ENCODE assay signal across 2 cellular contexts in the genomic region with DNA sequence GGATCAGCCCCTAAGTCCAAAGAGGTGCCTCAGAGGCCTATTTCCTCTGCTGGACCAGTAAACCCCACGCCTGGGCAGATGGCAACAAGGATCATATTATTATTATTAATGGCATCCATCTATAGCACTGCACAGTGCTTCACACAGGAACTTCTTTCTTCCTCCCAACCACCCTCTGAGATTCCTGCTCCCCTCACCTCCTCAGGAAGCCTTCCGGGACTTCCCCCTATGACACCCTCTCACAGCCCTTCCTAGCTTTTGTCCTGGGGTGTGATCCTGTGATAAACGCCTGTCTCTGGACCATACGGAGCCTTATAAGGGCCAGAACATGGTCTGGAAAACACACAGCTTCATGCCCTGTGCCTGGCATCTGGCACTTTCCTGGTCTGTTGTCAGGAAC.
TF ChIP-seq lines count a peak whose summit lies in the region.

No MANE protein-coding gene starts in this region.

TF ChIP-seq in A549, 52 proteins besides CTCF, POLR2A, EP300 and RAD21:
- TF ChIP-seq SMC3 (IDR thresholded peaks at IDR 0.05) = no peak
- TF ChIP-seq TP53 (CRISPR knock-in tag; IDR thresholded peaks at IDR 0.05) = no peak
- TF ChIP-seq ZFP36 (IDR thresholded peaks at IDR 0.05; ENCODE audit: borderline replicate concordance, partially characterized antibody) = no peak
- no peak for TF ChIP-seq GATA3 (IDR thresholded peaks at IDR 0.05; ENCODE audit: borderline replicate concordance)
- no peak for TF ChIP-seq ELK1 (IDR thresholded peaks at IDR 0.05; ENCODE audit: low read depth, low read length)
- no peak for TF ChIP-seq HDAC2 (IDR thresholded peaks at IDR 0.05)
- no peak for TF ChIP-seq FOSL2 (IDR thresholded peaks at IDR 0.05)
- no peak for TF ChIP-seq FOSL2 (CRISPR knock-in tag; IDR thresholded peaks at IDR 0.05)
- TF ChIP-seq HES2 (IDR thresholded peaks at IDR 0.05) = no peak
- no peak for TF ChIP-seq MAFK (IDR thresholded peaks at IDR 0.05; ENCODE audit: partially characterized antibody)

TF ChIP-seq in HCT116, 20 proteins besides CTCF, POLR2A, EP300 and RAD21:
- TF ChIP-seq ZFX (IDR thresholded peaks at IDR 0.05) = 0 out of 2 replicates have a peak, but pooled peaks have one; percentile 17
- TF ChIP-seq, protein P1, sequence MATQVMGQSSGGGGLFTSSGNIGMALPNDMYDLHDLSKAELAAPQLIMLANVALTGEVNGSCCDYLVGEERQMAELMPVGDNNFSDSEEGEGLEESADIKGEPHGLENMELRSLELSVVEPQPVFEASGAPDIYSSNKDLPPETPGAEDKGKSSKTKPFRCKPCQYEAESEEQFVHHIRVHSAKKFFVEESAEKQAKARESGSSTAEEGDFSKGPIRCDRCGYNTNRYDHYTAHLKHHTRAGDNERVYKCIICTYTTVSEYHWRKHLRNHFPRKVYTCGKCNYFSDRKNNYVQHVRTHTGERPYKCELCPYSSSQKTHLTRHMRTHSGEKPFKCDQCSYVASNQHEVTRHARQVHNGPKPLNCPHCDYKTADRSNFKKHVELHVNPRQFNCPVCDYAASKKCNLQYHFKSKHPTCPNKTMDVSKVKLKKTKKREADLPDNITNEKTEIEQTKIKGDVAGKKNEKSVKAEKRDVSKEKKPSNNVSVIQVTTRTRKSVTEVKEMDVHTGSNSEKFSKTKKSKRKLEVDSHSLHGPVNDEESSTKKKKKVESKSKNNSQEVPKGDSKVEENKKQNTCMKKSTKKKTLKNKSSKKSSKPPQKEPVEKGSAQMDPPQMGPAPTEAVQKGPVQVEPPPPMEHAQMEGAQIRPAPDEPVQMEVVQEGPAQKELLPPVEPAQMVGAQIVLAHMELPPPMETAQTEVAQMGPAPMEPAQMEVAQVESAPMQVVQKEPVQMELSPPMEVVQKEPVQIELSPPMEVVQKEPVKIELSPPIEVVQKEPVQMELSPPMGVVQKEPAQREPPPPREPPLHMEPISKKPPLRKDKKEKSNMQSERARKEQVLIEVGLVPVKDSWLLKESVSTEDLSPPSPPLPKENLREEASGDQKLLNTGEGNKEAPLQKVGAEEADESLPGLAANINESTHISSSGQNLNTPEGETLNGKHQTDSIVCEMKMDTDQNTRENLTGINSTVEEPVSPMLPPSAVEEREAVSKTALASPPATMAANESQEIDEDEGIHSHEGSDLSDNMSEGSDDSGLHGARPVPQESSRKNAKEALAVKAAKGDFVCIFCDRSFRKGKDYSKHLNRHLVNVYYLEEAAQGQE (IDR thresholded peaks at IDR 0.05; ENCODE audit: low read depth) = no peak
